1 cellular context compared by ENCODE assay signal in the genomic region with DNA sequence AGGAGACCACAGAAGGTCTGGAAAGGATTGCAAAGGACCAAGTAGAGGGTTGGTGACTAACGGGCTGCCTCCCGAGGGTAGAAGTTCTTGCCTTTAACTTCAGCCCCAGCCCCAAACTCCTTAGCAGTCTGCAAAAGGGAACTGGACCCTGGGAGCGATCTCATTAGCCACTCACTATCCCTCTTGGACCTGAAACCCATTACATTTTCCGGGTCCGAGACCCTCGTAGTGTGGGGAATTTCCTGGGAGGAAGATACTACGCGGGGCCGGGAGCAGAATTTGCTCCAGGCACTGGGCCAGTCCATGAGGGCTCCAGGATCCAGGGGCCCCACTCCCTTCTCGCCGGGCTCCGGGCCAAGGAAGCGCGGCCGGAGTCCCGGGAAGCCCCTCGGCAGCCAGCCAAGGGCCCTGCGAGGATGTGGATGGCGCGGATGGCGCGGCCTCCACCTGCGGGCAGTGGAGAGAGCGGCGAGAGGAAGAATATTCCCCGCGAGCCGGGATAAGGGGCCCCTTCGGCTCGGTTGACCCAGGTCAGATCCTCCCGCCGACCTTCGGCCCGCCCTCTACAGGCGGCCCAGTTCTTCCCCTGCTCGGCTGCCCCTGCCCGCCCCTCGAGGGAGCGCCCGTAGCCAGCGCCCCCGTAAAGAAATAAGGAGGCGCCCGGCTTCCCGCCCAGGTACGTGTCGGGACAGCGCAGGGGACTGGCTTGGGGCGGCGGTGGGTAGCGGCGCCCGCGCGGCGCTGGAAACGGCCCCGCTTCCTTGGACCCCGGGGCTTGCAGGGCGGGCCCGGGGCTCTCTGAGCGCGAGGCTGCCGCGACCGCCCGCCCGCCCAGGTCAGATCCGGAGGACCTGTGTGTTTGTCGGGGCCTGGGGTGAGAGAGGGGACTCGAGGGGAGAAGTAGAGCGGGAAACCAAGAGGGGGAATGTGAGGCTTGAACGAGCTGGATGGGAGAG.
TF ChIP-seq lines count a peak whose summit lies in the region.

Gene MYO3A (plus strand): TSS at position 577 of the 956 bp plus-strand sequence. CDS start 17,882 bp downstream, outside the sequence.

TF ChIP-seq in HEK293, 187 proteins besides CTCF, POLR2A, EP300 and RAD21 (continued from another document and continues in another):
- TF ChIP-seq ZNF280D (tag by site-specific recombination; IDR thresholded peaks at IDR 0.05), result no peak
- no peak for TF ChIP-seq ZNF791 (tag by site-specific recombination; IDR thresholded peaks at IDR 0.05)
- TF ChIP-seq PRDM1 (tag by site-specific recombination; IDR thresholded peaks at IDR 0.05), result no peak
- TF ChIP-seq ZNF366 (tag by site-specific recombination; conservative IDR thresholded peaks at IDR 0.05), result no peak
- no peak for TF ChIP-seq ZNF324 (tag by site-specific recombination; IDR thresholded peaks at IDR 0.05)
- TF ChIP-seq ZNF558 (tag by site-specific recombination; IDR thresholded peaks at IDR 0.05), result no peak
- TF ChIP-seq KLF8 (tag by site-specific recombination; IDR thresholded peaks at IDR 0.05), result no peak
- no peak for TF ChIP-seq ZNF132 (tag by site-specific recombination; IDR thresholded peaks at IDR 0.05; ENCODE audit: borderline replicate concordance)
- TF ChIP-seq ZNF404 (tag by site-specific recombination; IDR thresholded peaks at IDR 0.05), result no peak
- TF ChIP-seq, protein P1, sequence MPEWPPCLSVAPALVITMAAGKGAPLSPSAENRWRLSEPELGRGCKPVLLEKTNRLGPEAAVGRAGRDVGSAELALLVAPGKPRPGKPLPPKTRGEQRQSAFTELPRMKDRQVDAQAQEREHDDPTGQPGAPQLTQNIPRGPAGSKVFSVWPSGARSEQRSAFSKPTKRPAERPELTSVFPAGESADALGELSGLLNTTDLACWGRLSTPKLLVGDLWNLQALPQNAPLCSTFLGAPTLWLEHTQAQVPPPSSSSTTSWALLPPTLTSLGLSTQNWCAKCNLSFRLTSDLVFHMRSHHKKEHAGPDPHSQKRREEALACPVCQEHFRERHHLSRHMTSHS (tag by site-specific recombination; IDR thresholded peaks at IDR 0.05), result no peak
- no peak for TF ChIP-seq ZNF155 (tag by site-specific recombination; IDR thresholded peaks at IDR 0.05)
- TF ChIP-seq ZFP69B (tag by site-specific recombination; IDR thresholded peaks at IDR 0.05), result peak; percentile 63
- 0 out of 2 replicates have a peak, but pooled peaks have one; percentile 13 for TF ChIP-seq SP7 (tag by site-specific recombination; IDR thresholded peaks at IDR 0.05)
- no peak for TF ChIP-seq ZNF624 (tag by site-specific recombination; IDR thresholded peaks at IDR 0.05)
- peak; percentile 93 for TF ChIP-seq ZBTB6 (tag by site-specific recombination; IDR thresholded peaks at IDR 0.05)
- peak; percentile 72; the same call in 1 of the 2 replicates for TF ChIP-seq ZNF561 (tag by site-specific recombination; IDR thresholded peaks at IDR 0.05; ENCODE audit: borderline replicate concordance)
- no peak for TF ChIP-seq ZBTB1 (tag by site-specific recombination; IDR thresholded peaks at IDR 0.05)
- TF ChIP-seq ZNF837 (tag by site-specific recombination; IDR thresholded peaks at IDR 0.05), result no peak
- no peak for TF ChIP-seq ZNF114 (tag by site-specific recombination; IDR thresholded peaks at IDR 0.05)
- TF ChIP-seq ZNF391 (tag by site-specific recombination; IDR thresholded peaks at IDR 0.05; ENCODE audit: borderline replicate concordance, low read depth), result no peak
- TF ChIP-seq YY2 (tag by site-specific recombination; IDR thresholded peaks at IDR 0.05), result no peak
- TF ChIP-seq SP2 (tag by site-specific recombination; IDR thresholded peaks at IDR 0.05), result peak; percentile 18
- TF ChIP-seq ZNF555 (tag by site-specific recombination; conservative IDR thresholded peaks at IDR 0.05), result no peak
- TF ChIP-seq ZBTB26 (tag by site-specific recombination; optimal IDR thresholded peaks at IDR 0.05), result peak; percentile 66
- TF ChIP-seq, protein P2, sequence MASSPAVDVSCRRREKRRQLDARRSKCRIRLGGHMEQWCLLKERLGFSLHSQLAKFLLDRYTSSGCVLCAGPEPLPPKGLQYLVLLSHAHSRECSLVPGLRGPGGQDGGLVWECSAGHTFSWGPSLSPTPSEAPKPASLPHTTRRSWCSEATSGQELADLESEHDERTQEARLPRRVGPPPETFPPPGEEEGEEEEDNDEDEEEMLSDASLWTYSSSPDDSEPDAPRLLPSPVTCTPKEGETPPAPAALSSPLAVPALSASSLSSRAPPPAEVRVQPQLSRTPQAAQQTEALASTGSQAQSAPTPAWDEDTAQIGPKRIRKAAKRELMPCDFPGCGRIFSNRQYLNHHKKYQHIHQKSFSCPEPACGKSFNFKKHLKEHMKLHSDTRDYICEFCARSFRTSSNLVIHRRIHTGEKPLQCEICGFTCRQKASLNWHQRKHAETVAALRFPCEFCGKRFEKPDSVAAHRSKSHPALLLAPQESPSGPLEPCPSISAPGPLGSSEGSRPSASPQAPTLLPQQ (tag by site-specific recombination; IDR thresholded peaks at IDR 0.05), result peak; percentile 86
- TF ChIP-seq ZNF529 (tag by site-specific recombination; IDR thresholded peaks at IDR 0.05; ENCODE audit: insufficient replicate concordance), result no peak
- no peak for TF ChIP-seq ZFP41 (tag by site-specific recombination; IDR thresholded peaks at IDR 0.05; ENCODE audit: borderline replicate concordance)
- no peak for TF ChIP-seq ZNF112 (tag by site-specific recombination; IDR thresholded peaks at IDR 0.05)
- TF ChIP-seq, protein P3, sequence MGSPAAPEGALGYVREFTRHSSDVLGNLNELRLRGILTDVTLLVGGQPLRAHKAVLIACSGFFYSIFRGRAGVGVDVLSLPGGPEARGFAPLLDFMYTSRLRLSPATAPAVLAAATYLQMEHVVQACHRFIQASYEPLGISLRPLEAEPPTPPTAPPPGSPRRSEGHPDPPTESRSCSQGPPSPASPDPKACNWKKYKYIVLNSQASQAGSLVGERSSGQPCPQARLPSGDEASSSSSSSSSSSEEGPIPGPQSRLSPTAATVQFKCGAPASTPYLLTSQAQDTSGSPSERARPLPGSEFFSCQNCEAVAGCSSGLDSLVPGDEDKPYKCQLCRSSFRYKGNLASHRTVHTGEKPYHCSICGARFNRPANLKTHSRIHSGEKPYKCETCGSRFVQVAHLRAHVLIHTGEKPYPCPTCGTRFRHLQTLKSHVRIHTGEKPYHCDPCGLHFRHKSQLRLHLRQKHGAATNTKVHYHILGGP (tag by site-specific recombination; IDR thresholded peaks at IDR 0.05), result no peak
- TF ChIP-seq ZNF600 (tag by site-specific recombination; IDR thresholded peaks at IDR 0.05), result peak; percentile 11; the same call in 1 of the 2 replicates
- no peak for TF ChIP-seq ZNF473 (tag by site-specific recombination; IDR thresholded peaks at IDR 0.05)
- no peak for TF ChIP-seq TCF7L2 (IDR thresholded peaks at IDR 0.05; ENCODE audit: borderline replicate concordance, low read depth, low read length)
- TF ChIP-seq KLF9 (tag by site-specific recombination; IDR thresholded peaks at IDR 0.05; ENCODE audit: low read depth), result no peak
- peak; percentile 92 for TF ChIP-seq ZBTB20 (tag by site-specific recombination; IDR thresholded peaks at IDR 0.05)
- TF ChIP-seq ZBTB7A (tag by site-specific recombination; IDR thresholded peaks at IDR 0.05; ENCODE audit: low read depth), result no peak
- peak; percentile 78 for TF ChIP-seq IKZF3 (tag by site-specific recombination; IDR thresholded peaks at IDR 0.05)
- TF ChIP-seq, protein P4, sequence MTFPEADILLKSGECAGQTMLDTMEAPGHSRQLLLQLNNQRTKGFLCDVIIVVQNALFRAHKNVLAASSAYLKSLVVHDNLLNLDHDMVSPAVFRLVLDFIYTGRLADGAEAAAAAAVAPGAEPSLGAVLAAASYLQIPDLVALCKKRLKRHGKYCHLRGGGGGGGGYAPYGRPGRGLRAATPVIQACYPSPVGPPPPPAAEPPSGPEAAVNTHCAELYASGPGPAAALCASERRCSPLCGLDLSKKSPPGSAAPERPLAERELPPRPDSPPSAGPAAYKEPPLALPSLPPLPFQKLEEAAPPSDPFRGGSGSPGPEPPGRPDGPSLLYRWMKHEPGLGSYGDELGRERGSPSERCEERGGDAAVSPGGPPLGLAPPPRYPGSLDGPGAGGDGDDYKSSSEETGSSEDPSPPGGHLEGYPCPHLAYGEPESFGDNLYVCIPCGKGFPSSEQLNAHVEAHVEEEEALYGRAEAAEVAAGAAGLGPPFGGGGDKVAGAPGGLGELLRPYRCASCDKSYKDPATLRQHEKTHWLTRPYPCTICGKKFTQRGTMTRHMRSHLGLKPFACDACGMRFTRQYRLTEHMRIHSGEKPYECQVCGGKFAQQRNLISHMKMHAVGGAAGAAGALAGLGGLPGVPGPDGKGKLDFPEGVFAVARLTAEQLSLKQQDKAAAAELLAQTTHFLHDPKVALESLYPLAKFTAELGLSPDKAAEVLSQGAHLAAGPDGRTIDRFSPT (tag by site-specific recombination; IDR thresholded peaks at IDR 0.05), result no peak
- peak; percentile 54; the same call in 1 of the 2 replicates for TF ChIP-seq ZNF660 (tag by site-specific recombination; IDR thresholded peaks at IDR 0.05)
- TF ChIP-seq ZNF335 (tag by site-specific recombination; conservative IDR thresholded peaks at IDR 0.05), result peak; percentile 90
- no peak for TF ChIP-seq ZNF169 (tag by site-specific recombination; IDR thresholded peaks at IDR 0.05)
- TF ChIP-seq ZNF202 (tag by site-specific recombination; IDR thresholded peaks at IDR 0.05; ENCODE audit: borderline replicate concordance), result 0 out of 2 replicates have a peak, but pooled peaks have one; percentile 27
- TF ChIP-seq ZNF24 (tag by site-specific recombination; IDR thresholded peaks at IDR 0.05), result no peak
- TF ChIP-seq KLF16 (tag by site-specific recombination; IDR thresholded peaks at IDR 0.05), result 0 out of 2 replicates have a peak, but pooled peaks have one; percentile 19
- TF ChIP-seq ZNF140 (tag by site-specific recombination; IDR thresholded peaks at IDR 0.05), result no peak
- peak; percentile 39; the same call in 1 of the 2 replicates for TF ChIP-seq ZEB2 (tag by site-specific recombination; IDR thresholded peaks at IDR 0.05)
- TF ChIP-seq MZF1 (tag by site-specific recombination; IDR thresholded peaks at IDR 0.05; ENCODE audit: borderline replicate concordance), result no peak; the same call in 1 of the 2 replicates
- TF ChIP-seq, protein P5, sequence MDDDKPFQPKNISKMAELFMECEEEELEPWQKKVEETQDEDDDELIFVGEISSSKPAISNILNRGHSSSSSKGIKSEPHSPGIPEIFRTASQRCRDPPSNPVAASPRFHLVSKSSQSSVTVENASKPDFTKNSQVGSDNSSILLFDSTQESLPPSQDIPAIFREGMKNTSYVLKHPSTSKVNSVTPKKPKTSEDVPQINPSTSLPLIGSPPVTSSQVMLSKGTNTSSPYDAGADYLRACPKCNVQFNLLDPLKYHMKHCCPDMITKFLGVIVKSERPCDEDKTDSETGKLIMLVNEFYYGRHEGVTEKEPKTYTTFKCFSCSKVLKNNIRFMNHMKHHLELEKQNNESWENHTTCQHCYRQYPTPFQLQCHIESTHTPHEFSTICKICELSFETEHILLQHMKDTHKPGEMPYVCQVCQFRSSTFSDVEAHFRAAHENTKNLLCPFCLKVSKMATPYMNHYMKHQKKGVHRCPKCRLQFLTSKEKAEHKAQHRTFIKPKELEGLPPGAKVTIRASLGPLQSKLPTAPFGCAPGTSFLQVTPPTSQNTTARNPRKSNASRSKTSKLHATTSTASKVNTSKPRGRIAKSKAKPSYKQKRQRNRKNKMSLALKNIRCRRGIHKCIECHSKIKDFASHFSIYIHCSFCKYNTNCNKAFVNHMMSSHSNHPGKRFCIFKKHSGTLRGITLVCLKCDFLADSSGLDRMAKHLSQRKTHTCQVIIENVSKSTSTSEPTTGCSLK (tag by site-specific recombination; IDR thresholded peaks at IDR 0.05), result no peak
- TF ChIP-seq GLI4 (tag by site-specific recombination; IDR thresholded peaks at IDR 0.05), result no peak
